ENCODE assay signal across 23 cellular contexts in the genomic region with DNA sequence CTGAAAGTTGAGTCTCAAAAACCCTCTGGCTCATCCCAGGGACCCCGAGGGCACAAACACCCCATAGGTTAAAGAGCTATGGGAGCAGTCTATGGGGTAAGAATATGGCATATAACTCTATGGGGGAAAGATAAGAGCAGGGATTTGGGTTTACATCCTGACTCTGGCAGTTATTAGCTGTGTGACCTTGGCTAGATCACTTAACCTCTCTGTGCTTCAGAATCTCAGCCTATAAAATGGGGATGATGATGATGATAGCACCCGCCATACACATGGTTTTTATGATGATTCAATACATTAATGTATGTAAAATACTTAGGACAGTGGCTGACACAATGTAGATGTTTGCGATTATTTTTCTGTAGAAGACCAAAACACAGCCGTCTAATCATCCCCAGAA. TPM values are rescaled to one million over a fixed set of nuclear protein-coding genes. Genes with fewer than 3 reads are reported as not detected.
DNase-seq lines count a peak whose midpoint lies in the region; FAIRE-seq and TF ChIP-seq lines count a peak whose summit lies in the region.
"Had no signal": no experiment of that assay in that cellular context is flagged by ENCODE, and none has a peak within 500 bp of the region (broad histone marks: within the 10 kb centered on the region; RNA-seq: fewer than 3 reads in every experiment).

No MANE protein-coding gene starts in this region.

- DNase-seq in activated naive CD4-positive, alpha-beta T cell treated with anti-CD3 and anti-CD28 coated beads, Interleukin-2, amount 10 ng/mL, durations not matched to agents 7 days and 5 days: no peak
- no peak for DNase-seq in nephron progenitor cell
- no peak for DNase-seq in amygdala (lab: John Stamatoyannopoulos, UW)
- DNase-seq in mesenteric fat pad (ENCODE audit: low spot score): no peak
- no peak for DNase-seq in RCC 7860 (ENCODE audit: low spot score)
- no peak for DNase-seq in NCI-H69 (lab: John Stamatoyannopoulos, UW)
- DNase-seq: ACHN, BE2C, Calu3, DND-41, H7, NCI-H1048, NCI-H1417, NCI-H1694, NCI-H2081, NCI-H2227 treated with DMSO at 0.1 percent for 48 hours, NCI-H526 treated with DMSO at 0.1 percent for 48 hours, SHP77 had no signal

- no peak overlapping the region for H3K4me3 Mint-ChIP-seq in activated naive CD4-positive, alpha-beta T cell treated with anti-CD3 and anti-CD28 coated beads, Interleukin-2, amount 50 U/mL, for 24 hours
- H3K4me3 Mint-ChIP-seq in activated naive CD4-positive, alpha-beta T cell treated with anti-CD3 and anti-CD28 coated beads, Interleukin-2, amount 10 ng/mL, durations not matched to agents 7 days and 5 days: no peak overlapping the region
- H3K4me3 Mint-ChIP-seq in brain: peak overlapping the region in 1 of 5 experiments; percentile 32
- H3K4me3 Mint-ChIP-seq in nephron progenitor cell: no peak overlapping the region
- H3K4me3 Mint-ChIP-seq: CD14-positive monocyte had no signal

- peaks cover 16% of the 10 kb centered on the region for H3K4me1 Mint-ChIP-seq in activated naive CD4-positive, alpha-beta T cell treated with anti-CD3 and anti-CD28 coated beads, Interleukin-2, amount 50 U/mL, for 24 hours
- H3K4me1 Mint-ChIP-seq in activated naive CD4-positive, alpha-beta T cell treated with anti-CD3 and anti-CD28 coated beads, Interleukin-2, amount 10 ng/mL, durations not matched to agents 7 days and 5 days: peaks cover 25% of the 10 kb centered on the region
- H3K4me1 Mint-ChIP-seq in brain: peaks cover 95% of the 10 kb centered on the region
- H3K4me1 Mint-ChIP-seq in nephron progenitor cell: peaks cover 87% of the 10 kb centered on the region

- H3K9me3 Mint-ChIP-seq in activated naive CD4-positive, alpha-beta T cell treated with anti-CD3 and anti-CD28 coated beads, Interleukin-2, amount 50 U/mL, for 24 hours: no peaks in the 10 kb centered on the region
- H3K9me3 Mint-ChIP-seq in activated naive CD4-positive, alpha-beta T cell treated with anti-CD3 and anti-CD28 coated beads, Interleukin-2, amount 10 ng/mL, durations not matched to agents 7 days and 5 days: no peaks in the 10 kb centered on the region
- peaks cover 0 to 7% (median 0%) of the 10 kb centered on the region in 5 experiments for H3K9me3 Mint-ChIP-seq in brain
- no peaks in the 10 kb centered on the region for H3K9me3 Mint-ChIP-seq in nephron progenitor cell
- H3K9me3 Mint-ChIP-seq: CD14-positive monocyte, IgD-negative memory B cell had no signal

- no peak for TF ChIP-seq CTCF in brain (conservative IDR thresholded peaks at IDR 0.05)
- TF ChIP-seq CTCF in nephron progenitor cell (IDR thresholded peaks at IDR 0.05): no peak

- no peak for FAIRE-seq in RCC 7860 (lab: Jason Lieb, UNC)
- FAIRE-seq: GM19239 had no signal

- no peaks in the 10 kb centered on the region for H3K27me3 Mint-ChIP-seq in activated naive CD4-positive, alpha-beta T cell treated with anti-CD3 and anti-CD28 coated beads, Interleukin-2, amount 50 U/mL, for 24 hours
- peaks cover 47% of the 10 kb centered on the region for H3K27me3 Mint-ChIP-seq in activated naive CD4-positive, alpha-beta T cell treated with anti-CD3 and anti-CD28 coated beads, Interleukin-2, amount 10 ng/mL, durations not matched to agents 7 days and 5 days
- H3K27me3 Mint-ChIP-seq in brain (peaks cover 2% of the 10 kb centered on the region), nephron progenitor cell (ENCODE audit: low read depth, poor library complexity) (no peaks in the 10 kb centered on the region)

- CTCF ChIA-PET in activated naive CD4-positive, alpha-beta T cell treated with anti-CD3 and anti-CD28 coated beads, Interleukin-2, amount 10 ng/mL, durations not matched to agents 7 days and 5 days (lab: Charles Lee): interaction anchor here (1.4 kb wide), 1 partner anchor 17 kb away, joined by 3 read pairs; no protein-coding TSS in a partner anchor

- H3K36me3 Mint-ChIP-seq in activated naive CD4-positive, alpha-beta T cell treated with anti-CD3 and anti-CD28 coated beads, Interleukin-2, amount 50 U/mL, for 24 hours: no peaks in the 10 kb centered on the region
- no peaks in the 10 kb centered on the region for H3K36me3 Mint-ChIP-seq in activated naive CD4-positive, alpha-beta T cell treated with anti-CD3 and anti-CD28 coated beads, Interleukin-2, amount 10 ng/mL, durations not matched to agents 7 days and 5 days
- H3K36me3 Mint-ChIP-seq in brain (no peaks in the 10 kb centered on the region), nephron progenitor cell (ENCODE audit: low read depth) (no peaks in the 10 kb centered on the region)
- H3K36me3 Mint-ChIP-seq: CD14-positive monocyte, IgD-negative memory B cell had no signal

- H3K27ac Mint-ChIP-seq in activated naive CD4-positive, alpha-beta T cell treated with anti-CD3 and anti-CD28 coated beads, Interleukin-2, amount 50 U/mL, for 24 hours: peak overlapping the region; percentile 47
- no peak overlapping the region for H3K27ac Mint-ChIP-seq in activated naive CD4-positive, alpha-beta T cell treated with anti-CD3 and anti-CD28 coated beads, Interleukin-2, amount 10 ng/mL, durations not matched to agents 7 days and 5 days
- H3K27ac Mint-ChIP-seq in brain (peak overlapping the region; percentile 8 to 99 (median 60)), nephron progenitor cell (peak overlapping the region; percentile 68)
- H3K27ac Mint-ChIP-seq: CD14-positive monocyte had no signal

RNA-seq across cellular contexts. Expression of gene IRF2BPL, which starts 26.2 kb away (rescaled TPM):
- 49.8 TPM for polyA plus RNA-seq in brain (ENCODE audit: insufficient read depth, low read depth, low replicate concordance)
- 51.9 TPM for total RNA-seq in mesenteric fat pad
